8 cellular contexts compared by ENCODE assay signal in genomic region chr13:110524484-110525254, GRCh38. TPM values are rescaled to one million over a fixed set of nuclear protein-coding genes. Genes with fewer than 3 reads are reported as not detected.
DNase-seq lines count a peak whose midpoint lies in the region; ATAC-seq and TF ChIP-seq lines count a peak whose summit lies in the region.

No MANE protein-coding gene starts in this region.

- peak; percentile 57 to 83 for TF ChIP-seq POLR2A in Peyer's patch (IDR thresholded peaks at IDR 0.05)

- TF ChIP-seq CTCF in Peyer's patch (IDR thresholded peaks at IDR 0.05) (no peak), left ventricle myocardium inferior (IDR thresholded peaks at IDR 0.05; ENCODE audit: borderline replicate concordance) (no peak), thoracic aorta (IDR thresholded peaks at IDR 0.05) (no peak)

- ATAC-seq in thoracic aorta (ENCODE audit: insufficient number of reproducible peaks, low FRiP score, low read depth), result no peak

- H3K4me3 ChIP-seq in Peyer's patch, result peak overlapping the region in 2 of 4 donors; percentile 8 to 28
- H3K4me3 ChIP-seq in left ventricle myocardium inferior, result peak overlapping the region; percentile 30
- H3K4me3 ChIP-seq in thoracic aorta, result peak overlapping the region; percentile 0

- no peaks in the 10 kb centered on the region for H3K27me3 ChIP-seq in Peyer's patch
- H3K27me3 ChIP-seq in left ventricle myocardium inferior (ENCODE audit: low read depth), result no peaks in the 10 kb centered on the region
- no peaks in the 10 kb centered on the region for H3K27me3 ChIP-seq in thoracic aorta (replicated peaks; ENCODE audit: insufficient read depth)

- H3K4me1 ChIP-seq in Peyer's patch (peaks cover 9 to 90% (median 21%) of the 10 kb centered on the region in 4 donors), left ventricle myocardium inferior (peaks cover 83% of the 10 kb centered on the region), thoracic aorta (ENCODE audit: control insufficient read depth in 1 of 2, low read depth in 2 of 2) (peaks cover 68 to 100% of the 10 kb centered on the region in 2 donors)

- peak overlapping the region in 3 of 4 donors; percentile 67 to 93 (median 83) for H3K27ac ChIP-seq in Peyer's patch
- H3K27ac ChIP-seq in left ventricle myocardium inferior (replicated peaks), result peak overlapping the region; percentile 93
- H3K27ac ChIP-seq in thoracic aorta, result peak overlapping the region; percentile 84 to 88

- DNase-seq in NCI-H524 (lab: John Stamatoyannopoulos, UW), result peak; percentile 27 to 62
- no peak for DNase-seq in NCI-H524 treated with DMSO at 0.1 percent for 48 hours (lab: John Stamatoyannopoulos, UW)
- peak in 2 of 3 donors; percentile 83 to 89 for DNase-seq in Peyer's patch
- DNase-seq in left ventricle myocardium inferior, result peak; percentile 86
- DNase-seq in thoracic aorta (ENCODE audit: low spot score), result no peak
- no peak for DNase-seq in medulla oblongata (ENCODE audit: extremely low spot score)
- DNase-seq in D341Med (ENCODE audit: low spot score), result no peak
- no peak for DNase-seq in AG08395 (ENCODE audit: low spot score)

- H3K9me3 ChIP-seq in Peyer's patch (no peaks in the 10 kb centered on the region), left ventricle myocardium inferior (replicated peaks) (no peaks in the 10 kb centered on the region), thoracic aorta (no peaks in the 10 kb centered on the region)

- peaks cover 0 to 19% (median 0%) of the 10 kb centered on the region in 3 donors for H3K36me3 ChIP-seq in Peyer's patch
- peaks cover 11% of the 10 kb centered on the region for H3K36me3 ChIP-seq in left ventricle myocardium inferior
- H3K36me3 ChIP-seq in thoracic aorta, result no peaks in the 10 kb centered on the region

- intact Hi-C loops in left ventricle myocardium inferior (cut with micrococcal nuclease), result no loop called here

RNA-seq across cellular contexts. Expression of gene RAB20, which starts 36.9 kb away (rescaled TPM):
- 10 to 100 TPM; 15.7 to 69.1 (median 62.2) TPM for total RNA-seq in Peyer's patch
- total RNA-seq in left ventricle myocardium inferior, result 13.8 TPM
- 10 to 100 TPM; 22.6 to 34.5 TPM for total RNA-seq in thoracic aorta

Comparison
In these comparisons a context has a peak if more than half of its experiments do, and no peak if none do; other contexts are left out.
1. DNase-seq: peak in NCI-H524 (2 of 2), Peyer's patch (2 of 3) and left ventricle myocardium inferior (single experiment); none in NCI-H524 treated with DMSO at 0.1 percent for 48 hours (single experiment), thoracic aorta (single experiment), medulla oblongata (single experiment), D341Med (single experiment) and AG08395 (single experiment).
2. Peak in every context shown above with its lines, with median percentiles within 50 percentile points of each other: H3K27ac ChIP-seq.